ENCODE assay signal across 8 cellular contexts in genomic region chr3:197466586-197467399, GRCh38.
DNase-seq lines count a peak whose midpoint lies in the region; ATAC-seq and TF ChIP-seq lines count a peak whose summit lies in the region.
"Had no signal": no experiment of that assay in that cellular context is flagged by ENCODE, and none has a peak within 500 bp of the region (broad histone marks: within the 10 kb centered on the region; RNA-seq: fewer than 3 reads in every experiment).

No MANE protein-coding gene starts in this region.

- H4K20me1 ChIP-seq in HCT116 (ENCODE audit: insufficient read depth) (no peaks in the 10 kb centered on the region), smooth muscle cell (ENCODE audit: low read depth) (no peaks in the 10 kb centered on the region)

- no peaks in the 10 kb centered on the region for H3K36me3 Mint-ChIP-seq in activated naive CD4-positive, alpha-beta T cell treated with anti-CD3 and anti-CD28 coated beads, Interleukin-2, amount 50 U/mL, for 72 hours

- no peak for DNase-seq in HCT116 (ENCODE audit: low read depth, low spot score)
- DNase-seq in SK-N-MC (ENCODE audit: low read depth, low spot score), result no peak
- peak; percentile 60 for DNase-seq in foreskin melanocyte
- DNase-seq in smooth muscle cell (lab: John Stamatoyannopoulos, UW; ENCODE audit: unreplicated experiment), result no peak
- DNase-seq in SKM-1 (lab: John Stamatoyannopoulos, UW; ENCODE audit: unreplicated experiment), result no peak
- no peak for DNase-seq in activated naive CD4-positive, alpha-beta T cell treated with anti-CD3 and anti-CD28 coated beads, Interleukin-2, amount 50 U/mL, for 72 hours (ENCODE audit: low spot score in 2 of 2)
- DNase-seq: NCI-H1092 treated with DMSO at 0.1 percent for 48 hours had no signal

- POLR2A ChIA-PET in HCT116 (lab: Charles Lee), result interaction anchor here (0.6 kb wide), 1 partner anchor 554 kb away, joined by 4 read pairs; no protein-coding TSS in a partner anchor

- H3K9me3 Mint-ChIP-seq in activated naive CD4-positive, alpha-beta T cell treated with anti-CD3 and anti-CD28 coated beads, Interleukin-2, amount 50 U/mL, for 72 hours, result peaks cover 0 to 3% of the 10 kb centered on the region in 2 donors

- H3K9me3 ChIP-seq in HCT116 (ENCODE audit: control insufficient read depth in 1 of 2, insufficient read depth in 1 of 2, low read depth in 1 of 2, low read length in 2 of 2) (no peaks in the 10 kb centered on the region), SK-N-MC (ENCODE audit: low read depth, low read length) (no peaks in the 10 kb centered on the region), smooth muscle cell (replicated peaks; ENCODE audit: low read depth) (no peaks in the 10 kb centered on the region)

- CTCF ChIA-PET in HCT116 (lab: Charles Lee), result no interaction called here

- RAD21 ChIA-PET in HCT116 (lab: Charles Lee; ENCODE audit: low non-redundant PET in 1 of 2, low total read pairs in 2 of 2, uncharacterized antibody in 2 of 2, unreplicated experiment in 2 of 2), result no interaction called here

- TF ChIP-seq CTCF in HCT116 (IDR thresholded peaks at IDR 0.05 in 2 of 3, conservative IDR thresholded peaks at IDR 0.05 in 1 of 3; ENCODE audit: borderline replicate concordance in 1 of 3, insufficient read depth in 1 of 3, low read depth in 2 of 3, low read length in 2 of 3) (no peak), smooth muscle cell (IDR thresholded peaks at IDR 0.05; ENCODE audit: borderline replicate concordance, insufficient read depth, poor library complexity, severe bottlenecking) (no peak)

- H3K27ac ChIP-seq in HCT116 (ENCODE audit: low read depth, low read length) (no peak overlapping the region), SK-N-MC (peak overlapping the region; percentile 72), smooth muscle cell (ENCODE audit: low read depth) (peak overlapping the region; percentile 70)

- intact Hi-C loops in HCT116 (cut with micrococcal nuclease), result no loop called here

- H3K4me1 ChIP-seq in HCT116 (ENCODE audit: control insufficient read depth in 1 of 2, insufficient read depth in 2 of 2, low read length in 2 of 2) (peaks cover 0 to 27% of the 10 kb centered on the region in 2 experiments; a peak in 2 of 4 replicates), smooth muscle cell (ENCODE audit: low read depth) (peaks cover 23% of the 10 kb centered on the region)

- WGBS in smooth muscle cell (ENCODE audit: low lambda C conversion rate), result 6% methylated on average over 7 of the region's 7 CpGs

- H2AFZ ChIP-seq in HCT116 (ENCODE audit: low read depth, low read length, poor library complexity, severe bottlenecking) (peak overlapping the region; percentile 19), smooth muscle cell (ENCODE audit: low read depth) (peak overlapping the region; percentile 67)

- H3K9me2 ChIP-seq in HCT116 (ENCODE audit: insufficient read depth), result no peaks in the 10 kb centered on the region

- ATAC-seq in HCT116, result peak; percentile 46
- ATAC-seq in GM18861 (IDR thresholded peaks at IDR 0.05; ENCODE audit: unreplicated experiment), result no peak
- no peak for ATAC-seq in activated naive CD4-positive, alpha-beta T cell treated with anti-CD3 and anti-CD28 coated beads, Interleukin-2, amount 50 U/mL, for 72 hours

- H3K4me3 ChIP-seq in HCT116 (replicated peaks in 1 of 2; ENCODE audit: low read depth in 1 of 2, low read length in 2 of 2) (0 out of 4 replicates have a peak overlapping the region, but pooled peaks of 1 of the 2 experiments have one; percentile 5), SK-N-MC (peak overlapping the region; percentile 61), smooth muscle cell (peak overlapping the region; percentile 25)

- H3K79me2 ChIP-seq in HCT116 (ENCODE audit: insufficient read depth, low read length) (no peaks in the 10 kb centered on the region), smooth muscle cell (ENCODE audit: low read depth) (no peaks in the 10 kb centered on the region)

- peak overlapping the region; percentile 40 for H3K4me2 ChIP-seq in HCT116 (ENCODE audit: low read length)
- peak overlapping the region; percentile 77 for H3K4me2 ChIP-seq in smooth muscle cell

- no peak for TF ChIP-seq POLR2A in HCT116 (IDR thresholded peaks at IDR 0.05; ENCODE audit: borderline replicate concordance, extremely low read depth, insufficient read depth, insufficient read length)

- H3K9ac ChIP-seq in HCT116 (ENCODE audit: low read length), result no peak overlapping the region; the same call in 1 of the 2 replicates
- peak overlapping the region; percentile 41 for H3K9ac ChIP-seq in SK-N-MC (ENCODE audit: insufficient read length)
- peak overlapping the region; percentile 6 for H3K9ac ChIP-seq in smooth muscle cell (ENCODE audit: low read depth)

- H3K27me3 ChIP-seq in HCT116 (ENCODE audit: insufficient read depth, low read length) (no peaks in the 10 kb centered on the region), smooth muscle cell (ENCODE audit: low read depth) (no peaks in the 10 kb centered on the region)

- no peaks in the 10 kb centered on the region for H3K36me3 ChIP-seq in HCT116 (ENCODE audit: control insufficient read depth in 1 of 2, insufficient read depth in 2 of 2, low read length in 2 of 2)
- H3K36me3 ChIP-seq in SK-N-MC (ENCODE audit: insufficient read depth, low read length), result no peaks in the 10 kb centered on the region
- no peaks in the 10 kb centered on the region for H3K36me3 ChIP-seq in smooth muscle cell (ENCODE audit: low read depth)

- H3K27ac Mint-ChIP-seq in activated naive CD4-positive, alpha-beta T cell treated with anti-CD3 and anti-CD28 coated beads, Interleukin-2, amount 50 U/mL, for 72 hours, result no peak overlapping the region

- H3F3A ChIP-seq in smooth muscle cell (ENCODE audit: low read depth), result peaks cover 3% of the 10 kb centered on the region

- TF ChIP-seq RAD21 in HCT116 (IDR thresholded peaks at IDR 0.05; ENCODE audit: low read depth), result no peak

- BruUV-seq in HCT116 (replicated peaks; lab: Mats Ljungman, UMichigan), result no TSS peak

TF ChIP-seq in HCT116, 20 proteins besides CTCF, POLR2A, EP300 and RAD21:
- TF ChIP-seq JUND (IDR thresholded peaks at IDR 0.05), result peak; percentile 15; the same call in 1 of the 2 replicates
- TF ChIP-seq FOSL1 (IDR thresholded peaks at IDR 0.05; ENCODE audit: low read depth), result 0 out of 2 replicates have a peak, but pooled peaks have one; percentile 8
- no peak for TF ChIP-seq SRF (IDR thresholded peaks at IDR 0.05; ENCODE audit: low read depth)
- no peak for TF ChIP-seq EZH2 (IDR thresholded peaks at IDR 0.05)
